31 cellular contexts compared by ENCODE assay signal in the genomic region with DNA sequence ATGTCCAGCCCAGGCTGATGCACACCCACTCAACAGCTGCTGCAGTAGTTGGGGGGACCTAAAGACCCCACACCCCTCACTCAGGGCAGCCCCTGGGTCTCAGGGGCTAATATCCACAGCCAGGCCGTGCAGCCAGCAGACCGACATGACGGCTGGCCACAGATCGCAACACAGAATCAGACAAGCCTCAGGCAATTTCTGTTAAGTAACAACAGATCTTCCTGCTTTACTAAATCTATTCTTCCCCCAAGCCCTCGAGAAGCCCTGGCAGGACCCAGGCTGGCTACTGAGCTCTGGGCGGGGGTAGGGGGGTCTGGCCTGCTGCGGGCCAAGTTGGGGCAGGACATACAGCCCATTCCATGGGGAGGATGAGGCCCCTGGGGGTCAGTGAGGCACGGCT. TPM values are rescaled to one million over a fixed set of nuclear protein-coding genes. Genes with fewer than 3 reads are reported as not detected.
"Had no signal": no experiment of that assay in that cellular context is flagged by ENCODE, and none has a peak within 500 bp of the region (broad histone marks: within the 10 kb centered on the region; RNA-seq: fewer than 3 reads in every experiment).

No MANE protein-coding gene starts in this region.

- H3K4me1 Mint-ChIP-seq: activated CD4-positive, alpha-beta memory T cell treated with anti-CD3 and anti-CD28 coated beads, Interleukin-2, amount 10 ng/mL, durations not matched to agents 7 days and 5 days had no signal

- H3K9me3 Mint-ChIP-seq: activated CD4-positive, alpha-beta memory T cell treated with anti-CD3 and anti-CD28 coated beads, Interleukin-2, amount 10 ng/mL, durations not matched to agents 7 days and 5 days; activated naive CD8-positive, alpha-beta T cell treated with anti-CD3 and anti-CD28 coated beads for 36 hours; brain had no signal

- H3K27me3 ChIP-seq: adrenal gland, SJCRH30 had no signal

- H3K27ac ChIP-seq: adrenal gland, SJCRH30, SK-N-MC, VCaP had no signal

- H3K27ac Mint-ChIP-seq: activated CD4-positive, alpha-beta memory T cell treated with anti-CD3 and anti-CD28 coated beads, Interleukin-2, amount 10 ng/mL, durations not matched to agents 7 days and 5 days; activated CD8-positive, alpha-beta memory T cell treated with anti-CD3 and anti-CD28 coated beads, Interleukin-2, amount 10 ng/mL, durations not matched to agents 7 days and 5 days; activated naive CD8-positive, alpha-beta T cell treated with anti-CD3 and anti-CD28 coated beads for 36 hours had no signal

- H3K9me3 ChIP-seq: adrenal gland, SJCRH30 had no signal

- H3K36me3 ChIP-seq: SJCRH30 had no signal

- ATAC-seq: activated CD8-positive, alpha-beta memory T cell treated with anti-CD3 and anti-CD28 coated beads, Interleukin-2, amount 10 ng/mL, durations not matched to agents 7 days and 5 days; Panc1 had no signal

- H3K4me3 Mint-ChIP-seq: activated CD4-positive, alpha-beta memory T cell treated with anti-CD3 and anti-CD28 coated beads, Interleukin-2, amount 10 ng/mL, durations not matched to agents 7 days and 5 days; activated CD8-positive, alpha-beta memory T cell treated with anti-CD3 and anti-CD28 coated beads, Interleukin-2, amount 10 ng/mL, durations not matched to agents 7 days and 5 days; activated naive CD8-positive, alpha-beta T cell treated with anti-CD3 and anti-CD28 coated beads for 36 hours; brain had no signal

- H3K36me3 Mint-ChIP-seq: activated CD8-positive, alpha-beta memory T cell treated with anti-CD3 and anti-CD28 coated beads, Interleukin-2, amount 10 ng/mL, durations not matched to agents 7 days and 5 days; activated naive CD8-positive, alpha-beta T cell treated with anti-CD3 and anti-CD28 coated beads for 36 hours; brain had no signal

- DNase-seq: activated CD4-positive, alpha-beta memory T cell treated with anti-CD3 and anti-CD28 coated beads, Interleukin-2, amount 10 ng/mL, durations not matched to agents 7 days and 5 days; activated CD4-positive, alpha-beta T cell treated with anti-CD3 and anti-CD28 coated beads for 1 hour; activated CD4-positive, alpha-beta T cell treated with anti-CD3 and anti-CD28 coated beads for 48 hours; activated CD4-positive, CD25-positive, alpha-beta regulatory T cell; activated CD8-positive, alpha-beta memory T cell treated with anti-CD3 and anti-CD28 coated beads for 24 hours; activated CD8-positive, alpha-beta memory T cell treated with anti-CD3 and anti-CD28 coated beads, Interleukin-2, amount 10 ng/mL, durations not matched to agents 7 days and 5 days; activated CD8-positive, alpha-beta memory T cell treated with anti-CD3 and anti-CD28 coated beads, Interleukin-2, amount 50 U/mL, for 48 hours; activated effector memory CD4-positive, alpha-beta T cell treated with Interleukin-2 at 50 U/mL for 16 hours; activated naive CD4-positive, alpha-beta T cell treated with anti-CD3 and anti-CD28 coated beads, Interleukin-2, amount 50 U/mL, for 16 hours; activated naive CD8-positive, alpha-beta T cell treated with anti-CD3 and anti-CD28 coated beads for 36 hours; activated T-cell treated with anti-CD3 and anti-CD28 coated beads, Interleukin-2, amount 50 U/mL, for 48 hours; adrenal gland; caudate nucleus; cerebellar nuclear complex; Karpas-422; NCI-H1105; NCI-H1417 treated with DMSO at 0.1 percent for 48 hours; NCI-H187 treated with DMSO at 0.1 percent for 48 hours; NCI-H2081; NCI-H345; NCI-H524 treated with DMSO at 0.1 percent for 48 hours; SHP77; SJCRH30; T-helper 1 cell; T-helper 2 cell; T-helper 9 cell had no signal

- H3K27me3 Mint-ChIP-seq: activated CD4-positive, alpha-beta memory T cell treated with anti-CD3 and anti-CD28 coated beads, Interleukin-2, amount 10 ng/mL, durations not matched to agents 7 days and 5 days; activated CD8-positive, alpha-beta memory T cell treated with anti-CD3 and anti-CD28 coated beads, Interleukin-2, amount 10 ng/mL, durations not matched to agents 7 days and 5 days; activated naive CD8-positive, alpha-beta T cell treated with anti-CD3 and anti-CD28 coated beads for 36 hours had no signal

- H3K4me3 ChIP-seq: adrenal gland, SJCRH30, SK-N-MC had no signal

RNA-seq across cellular contexts. Expression of gene BTBD6, which starts 39.2 kb away (rescaled TPM):
- total RNA-seq: SJCRH30 had no signal

RNA-seq across cellular contexts. Expression of gene JAG2, which starts 40.5 kb away (rescaled TPM):
- total RNA-seq: RPMI7951 had no signal
